ENCODE assay signal across 11 cellular contexts in the genomic region with DNA sequence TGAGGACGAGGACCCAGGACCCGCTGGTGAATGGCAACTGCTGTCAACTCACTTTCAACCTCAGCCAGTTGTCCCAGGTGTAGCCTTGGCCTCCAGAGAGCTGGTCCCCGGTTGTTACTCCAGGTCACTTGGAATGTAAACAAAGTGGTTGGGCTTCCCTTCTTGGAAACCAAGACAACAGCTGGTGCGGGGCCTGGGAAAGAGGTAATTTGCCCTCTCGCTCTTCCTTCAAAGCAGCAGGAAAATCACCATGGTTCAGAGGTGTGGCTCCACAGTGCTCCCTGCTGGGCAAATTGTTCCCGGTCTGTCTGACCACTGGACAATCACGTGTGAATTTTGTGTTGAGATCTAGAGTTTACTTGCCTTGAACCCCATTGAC. TPM values are rescaled to one million over a fixed set of nuclear protein-coding genes. Genes with fewer than 3 reads are reported as not detected.
DNase-seq lines count a peak whose midpoint lies in the region; ATAC-seq, FAIRE-seq and TF ChIP-seq lines count a peak whose summit lies in the region.
"Had no signal": no experiment of that assay in that cellular context is flagged by ENCODE, and none has a peak within 500 bp of the region (broad histone marks: within the 10 kb centered on the region; RNA-seq: fewer than 3 reads in every experiment).

No MANE protein-coding gene starts in this region.

- H2AK5ac ChIP-seq in IMR-90 (ENCODE audit: low read depth, low read length): no peak overlapping the region; the same call in 1 of the 2 replicates

- H3K4me2 ChIP-seq in IMR-90 (ENCODE audit: low read depth, low read length): no peak overlapping the region
- H3K4me2 ChIP-seq: BLaER1 had no signal

- no peak overlapping the region for H4K5ac ChIP-seq in IMR-90 (ENCODE audit: low read depth, low read length)

- no peaks in the 10 kb centered on the region for H3K9me3 ChIP-seq in IMR-90 (ENCODE audit: control insufficient read depth, insufficient read depth, low read length)
- H3K9me3 ChIP-seq: BLaER1 had no signal

- H2BK5ac ChIP-seq in IMR-90 (ENCODE audit: low read depth, low read length, poor library complexity, severe bottlenecking): no peak overlapping the region

- intact Hi-C loops in IMR-90 (cut with micrococcal nuclease): loop anchor here (10.0 kb wide), 1 partner anchor 60 kb away; no protein-coding TSS in a partner anchor

- peaks cover 7 to 10% of the 10 kb centered on the region in 2 donors for H3K27me3 Mint-ChIP-seq in natural killer cell treated with Interleukin-12 subunit alpha and Interleukin-12 subunit beta and Interleukin-15 and Interleukin-18, amount 100 ng/mL, for 72 hours

- dilution Hi-C loops in IMR-90 (cut with HindIII; ENCODE audit: low sequenced_read_pairs, unreplicated experiment): no loop called here

- H3K4me3 Mint-ChIP-seq in natural killer cell treated with Interleukin-12 subunit alpha and Interleukin-12 subunit beta and Interleukin-15 and Interleukin-18, amount 100 ng/mL, for 72 hours: peak overlapping the region; percentile 23
- H3K4me3 Mint-ChIP-seq: nephron had no signal

- no peak overlapping the region for H2BK120ac ChIP-seq in IMR-90 (ENCODE audit: low read depth, low read length)

- no peak overlapping the region for H2BK20ac ChIP-seq in IMR-90 (ENCODE audit: low read depth, low read length)

- H2AK9ac ChIP-seq in IMR-90 (replicated peaks; ENCODE audit: low read depth, low read length, poor library complexity): no peak overlapping the region

- H3K4ac ChIP-seq in IMR-90 (ENCODE audit: low read depth, low read length): 0 out of 2 replicates have a peak overlapping the region, but pooled peaks have one; percentile 6

- H3K4me3 ChIP-seq in IMR-90 (ENCODE audit: insufficient read depth, low read depth, low read length) (no peak overlapping the region), bronchial epithelial cell (ENCODE audit: low read depth, low read length) (no peak overlapping the region)
- H3K4me3 ChIP-seq: BLaER1 had no signal

- H3K79me1 ChIP-seq in IMR-90 (ENCODE audit: low read depth in 1 of 2, low read length in 2 of 2): no peaks in the 10 kb centered on the region

- H3K9me1 ChIP-seq in IMR-90 (ENCODE audit: insufficient read depth, low read length): no peaks in the 10 kb centered on the region

- BruUV-seq in IMR-90 (replicated peaks; lab: Mats Ljungman, UMichigan): no TSS peak

- H4K20me1 ChIP-seq in IMR-90 (ENCODE audit: insufficient read depth, low read length): no peaks in the 10 kb centered on the region
- H4K20me1 ChIP-seq: BLaER1 had no signal

- DNase-seq in DMS53 (lab: John Stamatoyannopoulos, UW) (peak; percentile 22), DMS53 treated with DMSO at 0.1 percent for 48 hours (lab: John Stamatoyannopoulos, UW; ENCODE audit: unreplicated experiment) (no peak), IMR-90 (peak; percentile 38), bronchial epithelial cell (ENCODE audit: low read depth) (peak; percentile 30), NCI-H226 (no peak)
- no peak for DNase-seq in natural killer cell treated with Interleukin-12 subunit alpha and Interleukin-12 subunit beta and Interleukin-15 and Interleukin-18, amount 100 ng/mL, for 72 hours (ENCODE audit: low spot score)

- H3K36me3 ChIP-seq in IMR-90 (ENCODE audit: control insufficient read depth, insufficient read depth, low read length): no peaks in the 10 kb centered on the region
- H3K36me3 ChIP-seq in bronchial epithelial cell (ENCODE audit: control insufficient read depth, insufficient read depth, low read length): no peaks in the 10 kb centered on the region
- H3K36me3 ChIP-seq: BLaER1 had no signal

- peaks cover 14% of the 10 kb centered on the region for H3K4me1 ChIP-seq in IMR-90 (ENCODE audit: control insufficient read depth, insufficient read depth, low read length)
- H3K4me1 ChIP-seq: BLaER1 had no signal

- H3K27me3 ChIP-seq in IMR-90 (ENCODE audit: control insufficient read depth, insufficient read depth, low read length) (no peaks in the 10 kb centered on the region), bronchial epithelial cell (ENCODE audit: control insufficient read depth, insufficient read depth, low read length) (peaks cover 1% of the 10 kb centered on the region)
- H3K27me3 ChIP-seq: BLaER1 had no signal

- TF ChIP-seq RAD21 in IMR-90 (IDR thresholded peaks at IDR 0.05; ENCODE audit: low read length): peak; percentile 58

- no peak overlapping the region for H3K23ac ChIP-seq in IMR-90 (ENCODE audit: low read depth, low read length)

- H3K14ac ChIP-seq in IMR-90 (replicated peaks; ENCODE audit: low read depth, low read length): no peak overlapping the region

- no peak overlapping the region for H3K9ac ChIP-seq in IMR-90 (ENCODE audit: low read depth, low read length)
- H3K9ac ChIP-seq: BLaER1 had no signal

- no peak overlapping the region for H3K27ac Mint-ChIP-seq in natural killer cell treated with Interleukin-12 subunit alpha and Interleukin-12 subunit beta and Interleukin-15 and Interleukin-18, amount 100 ng/mL, for 72 hours
- H3K27ac Mint-ChIP-seq: nephron had no signal

- CTCF ChIA-PET in IMR-90 (lab: Yijun Ruan, JAX): interaction anchor here (1.0 to 1.3 kb wide), 2 partner anchors 8 to 14 kb away, joined by 3 to 6 read pairs; no protein-coding TSS in a partner anchor

- no peak overlapping the region for H3K56ac ChIP-seq in IMR-90 (ENCODE audit: extremely low read depth, insufficient read depth, low read length)

- no peak overlapping the region for H2BK15ac ChIP-seq in IMR-90 (ENCODE audit: low read depth, low read length)

- H4K8ac ChIP-seq in IMR-90 (ENCODE audit: low read depth in 2 of 2, low read length in 2 of 2): no peak overlapping the region

- no peak overlapping the region for H3K27ac ChIP-seq in IMR-90 (ENCODE audit: insufficient read depth, low read length)
- H3K27ac ChIP-seq: BLaER1 had no signal

- in situ Hi-C loops in IMR-90 (cut with MboI; ENCODE audit: low sequenced_read_pairs): no loop called here

- FAIRE-seq in bronchial epithelial cell (lab: Jason Lieb, UNC): peak; percentile 76
- FAIRE-seq: TTC549 had no signal

- H3K9me3 Mint-ChIP-seq in natural killer cell treated with Interleukin-12 subunit alpha and Interleukin-12 subunit beta and Interleukin-15 and Interleukin-18, amount 100 ng/mL, for 72 hours: no peaks in the 10 kb centered on the region

- peaks cover 0 to 6% of the 10 kb centered on the region in 2 donors for H3K4me1 Mint-ChIP-seq in natural killer cell treated with Interleukin-12 subunit alpha and Interleukin-12 subunit beta and Interleukin-15 and Interleukin-18, amount 100 ng/mL, for 72 hours (ENCODE audit: low read depth in 2 of 2)
- H3K4me1 Mint-ChIP-seq: nephron had no signal

- H2AFZ ChIP-seq in IMR-90 (replicated peaks; ENCODE audit: low read length, poor library complexity): peak overlapping the region; percentile 15

- TF ChIP-seq CTCF in IMR-90 (conservative IDR thresholded peaks at IDR 0.05; ENCODE audit: low read depth, low read length): peak; percentile 49
- peak; percentile 65 for TF ChIP-seq CTCF in bronchial epithelial cell (IDR thresholded peaks at IDR 0.05; ENCODE audit: insufficient read depth, low read length, severe bottlenecking)

- H3K18ac ChIP-seq in IMR-90 (ENCODE audit: low read depth, low read length): no peak overlapping the region

- POLR2A ChIA-PET in IMR-90 (lab: Charles Lee; ENCODE audit: unreplicated experiment): no interaction called here

- peak; percentile 73 for ATAC-seq in IMR-90 (ENCODE audit: low read depth)
- ATAC-seq in natural killer cell treated with Interleukin-12 subunit alpha and Interleukin-12 subunit beta and Interleukin-15 and Interleukin-18, amount 100 ng/mL, for 72 hours: no peak
- ATAC-seq in HG02981 (IDR thresholded peaks at IDR 0.05; ENCODE audit: unreplicated experiment): no peak
- ATAC-seq in GM21360 (IDR thresholded peaks at IDR 0.05; ENCODE audit: unreplicated experiment): no peak

- WGBS in IMR-90 (ENCODE audit: extremely low coverage in 2 of 2, insufficient read length in 1 of 2), 2 experiments: 56% methylated on average over 3 of the region's 7 CpGs; no CpG with 5 or more reads in 1 of the 2 experiments

- no peak for TF ChIP-seq POLR2A in IMR-90 (IDR thresholded peaks at IDR 0.05; ENCODE audit: low read depth, low read length)

- no peaks in the 10 kb centered on the region for H3K36me3 Mint-ChIP-seq in natural killer cell treated with Interleukin-12 subunit alpha and Interleukin-12 subunit beta and Interleukin-15 and Interleukin-18, amount 100 ng/mL, for 72 hours

- peak overlapping the region; percentile 38; the same call in 1 of the 2 replicates for H4K91ac ChIP-seq in IMR-90 (ENCODE audit: insufficient read depth, low read depth, low read length)

TF ChIP-seq in IMR-90, 13 proteins besides CTCF, POLR2A, EP300 and RAD21:
- TF ChIP-seq MAFK (IDR thresholded peaks at IDR 0.05; ENCODE audit: low read depth, low read length) (no peak), CHD1 (IDR thresholded peaks at IDR 0.05; ENCODE audit: low read depth, low read length) (no peak), SMC3 (IDR thresholded peaks at IDR 0.05; ENCODE audit: low read depth, low read length) (peak; percentile 42; the same call in 1 of the 2 replicates)
- TF ChIP-seq, protein P1, sequence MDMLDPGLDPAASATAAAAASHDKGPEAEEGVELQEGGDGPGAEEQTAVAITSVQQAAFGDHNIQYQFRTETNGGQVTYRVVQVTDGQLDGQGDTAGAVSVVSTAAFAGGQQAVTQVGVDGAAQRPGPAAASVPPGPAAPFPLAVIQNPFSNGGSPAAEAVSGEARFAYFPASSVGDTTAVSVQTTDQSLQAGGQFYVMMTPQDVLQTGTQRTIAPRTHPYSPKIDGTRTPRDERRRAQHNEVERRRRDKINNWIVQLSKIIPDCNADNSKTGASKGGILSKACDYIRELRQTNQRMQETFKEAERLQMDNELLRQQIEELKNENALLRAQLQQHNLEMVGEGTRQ (IDR thresholded peaks at IDR 0.05; ENCODE audit: low read depth, low read length): 0 out of 2 replicates have a peak, but pooled peaks have one; percentile 35

RNA-seq across cellular contexts. Expression of gene SLC1A2, which starts 15.0 kb away (rescaled TPM):
- 0.54 and 0.56 TPM in 2 replicates for total RNA-seq in IMR-90 (2012; rRNA removed)
- polyA plus RNA-seq in IMR-90 (2012; rRNA removed): 0.15 and 0.17 TPM in 2 replicates
- 0.01 and 0.05 TPM in 2 replicates for polyA plus RNA-seq in IMR-90 (2012; cell fraction: cytosol; rRNA removed)
- 0.41 and 2.7 TPM in 2 replicates for polyA plus RNA-seq in IMR-90 (2012; cell fraction: nucleus; rRNA removed; ENCODE audit: low replicate concordance)
- total RNA-seq in bronchial epithelial cell: under 0.01 TPM in 2 replicates
- under 1 TPM in 1 of 2 donors, not detected in 1; 0.12 TPM for total RNA-seq in natural killer cell treated with Interleukin-12 subunit alpha and Interleukin-12 subunit beta and Interleukin-15 and Interleukin-18, amount 100 ng/mL, for 72 hours

Comparison
In these comparisons a context has a peak if more than half of its experiments do, and no peak if none do; other contexts are left out.
1. DNase-seq: peak in DMS53 (single experiment), IMR-90 (single experiment) and bronchial epithelial cell (single experiment); none in DMS53 treated with DMSO at 0.1 percent for 48 hours (single experiment), natural killer cell treated with Interleukin-12 subunit alpha and Interleukin-12 subunit beta and Interleukin-15 and Interleukin-18, amount 100 ng/mL, for 72 hours (single experiment) and NCI-H226 (single experiment).